Comparison of ENCODE assay signal across 17 cellular contexts in the genomic region with DNA sequence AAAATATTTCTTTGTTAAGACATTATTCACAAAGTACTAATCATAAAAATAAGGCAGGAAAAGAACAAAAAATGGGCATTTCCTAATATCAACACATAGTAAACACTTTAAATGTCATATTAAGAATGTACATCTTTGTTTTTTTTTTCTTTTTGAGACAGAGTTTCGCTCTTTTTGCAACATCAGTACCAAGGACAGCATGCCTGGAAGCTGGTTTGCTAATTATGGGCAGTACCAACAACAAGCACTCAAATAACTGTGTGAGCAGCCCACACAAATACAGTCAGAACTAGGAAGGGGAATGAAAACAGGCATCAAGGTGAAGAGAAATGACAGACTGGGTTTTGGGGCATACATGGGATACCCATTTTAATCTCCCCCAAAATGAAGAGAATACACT.
DNase-seq lines count a peak whose midpoint lies in the region; ATAC-seq, FAIRE-seq and TF ChIP-seq lines count a peak whose summit lies in the region.
"Had no signal": no experiment of that assay in that cellular context is flagged by ENCODE, and none has a peak within 500 bp of the region (broad histone marks: within the 10 kb centered on the region; RNA-seq: fewer than 3 reads in every experiment).

No MANE protein-coding gene starts in this region.

- no peak for TF ChIP-seq RAD21 in A549 (conservative IDR thresholded peaks at IDR 0.05 in 1 of 2, IDR thresholded peaks at IDR 0.05 in 1 of 2)

- H3K4me1 ChIP-seq in A549, result no peaks in the 10 kb centered on the region
- peaks cover 2% of the 10 kb centered on the region; the same call in 1 of the 2 replicates for H3K4me1 ChIP-seq in GM23338 (ENCODE audit: insufficient read depth)
- no peaks in the 10 kb centered on the region for H3K4me1 ChIP-seq in neural progenitor cell
- H3K4me1 ChIP-seq: BLaER1 treated with 17β-estradiol and CSF1 and Interleukin-3, amounts not matched to agents 10 nM and 100 nM had no signal

- H2AFZ ChIP-seq in GM23338 (no peak overlapping the region), neural progenitor cell (replicated peaks) (no peak overlapping the region)

- FAIRE-seq in A549 (lab: Jason Lieb, UNC), result no peak
- FAIRE-seq: GM12891, H1 had no signal

- H3K4me2 ChIP-seq in A549 (no peak overlapping the region), GM23338 (no peak overlapping the region), neural progenitor cell (no peak overlapping the region)
- H3K4me2 ChIP-seq: BLaER1 treated with 17β-estradiol and CSF1 and Interleukin-3, amounts not matched to agents 10 nM and 100 nM had no signal

- H3K79me2 ChIP-seq in GM23338 (replicated peaks; ENCODE audit: insufficient read depth) (no peaks in the 10 kb centered on the region), neural progenitor cell (ENCODE audit: low read depth) (no peaks in the 10 kb centered on the region)

- H3K4me3 ChIP-seq in A549 (no peak overlapping the region), GM23338 (no peak overlapping the region), neural progenitor cell (no peak overlapping the region)
- H3K4me3 ChIP-seq: BLaER1 treated with 17β-estradiol and CSF1 and Interleukin-3, amounts not matched to agents 10 nM and 100 nM had no signal

- WGBS in A549 (ENCODE audit: missing lambda C conversion rate), result 3% methylated on average over 1 of the region's 1 CpG

- H3K27ac ChIP-seq in A549 (no peak overlapping the region), GM23338 (ENCODE audit: low read depth) (no peak overlapping the region), neural progenitor cell (no peak overlapping the region)
- H3K27ac ChIP-seq: BLaER1 treated with 17β-estradiol and CSF1 and Interleukin-3, amounts not matched to agents 10 nM and 100 nM had no signal

- TF ChIP-seq CTCF in A549 (IDR thresholded peaks at IDR 0.05) (no peak), GM23338 (conservative IDR thresholded peaks at IDR 0.05; ENCODE audit: low read depth in 2 of 2) (no peak), WTC11 (IDR thresholded peaks at IDR 0.05) (no peak), neural progenitor cell (IDR thresholded peaks at IDR 0.05) (no peak)

- TF ChIP-seq POLR2A in A549 (IDR thresholded peaks at IDR 0.05; ENCODE audit: low read length), result no peak

- no peaks in the 10 kb centered on the region for H3K9me3 ChIP-seq in A549
- no peaks in the 10 kb centered on the region for H3K9me3 ChIP-seq in neural progenitor cell (ENCODE audit: low read depth)
- H3K9me3 ChIP-seq: BLaER1 treated with 17β-estradiol and CSF1 and Interleukin-3, amounts not matched to agents 10 nM and 100 nM had no signal

- H3K27me3 Mint-ChIP-seq in GM23338 (ENCODE audit: insufficient read depth, low read depth, poor library complexity) (no peaks in the 10 kb centered on the region), WTC11 (ENCODE audit: low read depth) (no peaks in the 10 kb centered on the region), neural progenitor cell (ENCODE audit: insufficient read depth, low read depth) (no peaks in the 10 kb centered on the region)
- H3K27me3 Mint-ChIP-seq: CD4-positive, CD25-positive, alpha-beta regulatory T cell had no signal

- no peak for DNase-seq in A549 (ENCODE audit: low read depth in 1 of 2, low spot score in 1 of 2)
- DNase-seq in GM23338 (ENCODE audit: low spot score), result no peak
- no peak for DNase-seq in WTC11 (ENCODE audit: low spot score)
- DNase-seq in neural progenitor cell (ENCODE audit: low spot score), result peak; percentile 13
- no peak for DNase-seq in activated T-cell treated with anti-CD3 and anti-CD28 coated beads, Interleukin-2, amount 50 U/mL, for 1 hour
- DNase-seq in 8988T, result no peak
- DNase-seq: ACHN; CD4-positive, CD25-positive, alpha-beta regulatory T cell; DMS 273 treated with DMSO at 0.1 percent for 48 hours; DMS79; HCEC 1CT; IMR-90; KG1 had no signal

- CTCF ChIA-PET in A549 (lab: Yijun Ruan, JAX), result no interaction called here
- CTCF ChIA-PET in WTC11 (lab: Charles Lee), result no interaction called here

- H3K4me1 Mint-ChIP-seq in GM23338, result peaks cover 11% of the 10 kb centered on the region; the same call in 2 of the 3 replicates
- H3K4me1 Mint-ChIP-seq in WTC11, result peaks cover 17% of the 10 kb centered on the region
- peaks cover 2% of the 10 kb centered on the region for H3K4me1 Mint-ChIP-seq in neural progenitor cell
- H3K4me1 Mint-ChIP-seq: CD4-positive, CD25-positive, alpha-beta regulatory T cell had no signal

- H3K27me3 ChIP-seq in GM23338 (ENCODE audit: insufficient read depth) (no peaks in the 10 kb centered on the region), neural progenitor cell (no peaks in the 10 kb centered on the region)
- H3K27me3 ChIP-seq: BLaER1 treated with 17β-estradiol and CSF1 and Interleukin-3, amounts not matched to agents 10 nM and 100 nM had no signal

- H3F3A ChIP-seq in GM23338 (replicated peaks; ENCODE audit: low read depth) (no peaks in the 10 kb centered on the region), neural progenitor cell (ENCODE audit: low read depth) (no peaks in the 10 kb centered on the region)

- ATAC-seq in A549 (no peak), GM23338 (no peak), WTC11 (peak; percentile 55; the same call in 1 of the 2 replicates), HG02870 (IDR thresholded peaks at IDR 0.05; ENCODE audit: unreplicated experiment) (no peak)

- no peaks in the 10 kb centered on the region for H3K36me3 ChIP-seq in GM23338 (ENCODE audit: insufficient read depth)
- no peaks in the 10 kb centered on the region for H3K36me3 ChIP-seq in neural progenitor cell
- H3K36me3 ChIP-seq: BLaER1 treated with 17β-estradiol and CSF1 and Interleukin-3, amounts not matched to agents 10 nM and 100 nM had no signal

- TF ChIP-seq EP300 in A549 (IDR thresholded peaks at IDR 0.05), result no peak

- H3K9ac ChIP-seq in neural progenitor cell, result no peak overlapping the region
- H3K9ac ChIP-seq: BLaER1 treated with 17β-estradiol and CSF1 and Interleukin-3, amounts not matched to agents 10 nM and 100 nM had no signal

- no peaks in the 10 kb centered on the region for H3K36me3 Mint-ChIP-seq in GM23338 (ENCODE audit: low read depth)
- H3K36me3 Mint-ChIP-seq in WTC11, result no peaks in the 10 kb centered on the region
- H3K36me3 Mint-ChIP-seq in neural progenitor cell, result no peaks in the 10 kb centered on the region
- H3K36me3 Mint-ChIP-seq: CD4-positive, CD25-positive, alpha-beta regulatory T cell had no signal

- H3K4me3 Mint-ChIP-seq in GM23338, result no peak overlapping the region
- H3K4me3 Mint-ChIP-seq in WTC11, result no peak overlapping the region
- no peak overlapping the region for H3K4me3 Mint-ChIP-seq in neural progenitor cell
- H3K4me3 Mint-ChIP-seq: CD4-positive, CD25-positive, alpha-beta regulatory T cell had no signal

- H3K9me3 Mint-ChIP-seq in GM23338 (no peaks in the 10 kb centered on the region), WTC11 (no peaks in the 10 kb centered on the region), neural progenitor cell (no peaks in the 10 kb centered on the region)

- H4K20me1 ChIP-seq in GM23338 (replicated peaks; ENCODE audit: insufficient read depth), result no peaks in the 10 kb centered on the region
- no peaks in the 10 kb centered on the region for H4K20me1 ChIP-seq in neural progenitor cell (ENCODE audit: low read depth)
- H4K20me1 ChIP-seq: BLaER1 treated with 17β-estradiol and CSF1 and Interleukin-3, amounts not matched to agents 10 nM and 100 nM had no signal

- no peak overlapping the region for H3K27ac Mint-ChIP-seq in GM23338
- H3K27ac Mint-ChIP-seq in WTC11, result no peak overlapping the region
- no peak overlapping the region for H3K27ac Mint-ChIP-seq in neural progenitor cell
- H3K27ac Mint-ChIP-seq: CD4-positive, CD25-positive, alpha-beta regulatory T cell had no signal

- H3K9me2 ChIP-seq in GM23338 (ENCODE audit: insufficient read depth), result no peaks in the 10 kb centered on the region

- POLR2A ChIA-PET in A549 (lab: Yijun Ruan, JAX) (no interaction called here), WTC11 (lab: Charles Lee) (no interaction called here)

TF ChIP-seq in A549, 52 proteins besides CTCF, POLR2A, EP300 and RAD21 (continues in another document):
- TF ChIP-seq FOSL2 (IDR thresholded peaks at IDR 0.05) (no peak), FOSL2 (CRISPR knock-in tag; IDR thresholded peaks at IDR 0.05) (no peak), ZSCAN20 (CRISPR knock-in tag; IDR thresholded peaks at IDR 0.05) (no peak)

TF ChIP-seq in GM23338, 12 proteins besides CTCF, POLR2A, EP300 and RAD21 (continues in another document):
- no peak for TF ChIP-seq CREB1 (CRISPR knock-in tag; IDR thresholded peaks at IDR 0.05; ENCODE audit: low read depth)

TF ChIP-seq in WTC11, 78 proteins besides CTCF, POLR2A, EP300 and RAD21 (continues in another document):
- TF ChIP-seq, protein P1, sequence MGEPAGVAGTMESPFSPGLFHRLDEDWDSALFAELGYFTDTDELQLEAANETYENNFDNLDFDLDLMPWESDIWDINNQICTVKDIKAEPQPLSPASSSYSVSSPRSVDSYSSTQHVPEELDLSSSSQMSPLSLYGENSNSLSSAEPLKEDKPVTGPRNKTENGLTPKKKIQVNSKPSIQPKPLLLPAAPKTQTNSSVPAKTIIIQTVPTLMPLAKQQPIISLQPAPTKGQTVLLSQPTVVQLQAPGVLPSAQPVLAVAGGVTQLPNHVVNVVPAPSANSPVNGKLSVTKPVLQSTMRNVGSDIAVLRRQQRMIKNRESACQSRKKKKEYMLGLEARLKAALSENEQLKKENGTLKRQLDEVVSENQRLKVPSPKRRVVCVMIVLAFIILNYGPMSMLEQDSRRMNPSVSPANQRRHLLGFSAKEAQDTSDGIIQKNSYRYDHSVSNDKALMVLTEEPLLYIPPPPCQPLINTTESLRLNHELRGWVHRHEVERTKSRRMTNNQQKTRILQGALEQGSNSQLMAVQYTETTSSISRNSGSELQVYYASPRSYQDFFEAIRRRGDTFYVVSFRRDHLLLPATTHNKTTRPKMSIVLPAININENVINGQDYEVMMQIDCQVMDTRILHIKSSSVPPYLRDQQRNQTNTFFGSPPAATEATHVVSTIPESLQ (CRISPR knock-in tag; IDR thresholded peaks at IDR 0.05), result no peak
- no peak for TF ChIP-seq ATF1 (CRISPR knock-in tag; IDR thresholded peaks at IDR 0.05)
- TF ChIP-seq, protein P2, sequence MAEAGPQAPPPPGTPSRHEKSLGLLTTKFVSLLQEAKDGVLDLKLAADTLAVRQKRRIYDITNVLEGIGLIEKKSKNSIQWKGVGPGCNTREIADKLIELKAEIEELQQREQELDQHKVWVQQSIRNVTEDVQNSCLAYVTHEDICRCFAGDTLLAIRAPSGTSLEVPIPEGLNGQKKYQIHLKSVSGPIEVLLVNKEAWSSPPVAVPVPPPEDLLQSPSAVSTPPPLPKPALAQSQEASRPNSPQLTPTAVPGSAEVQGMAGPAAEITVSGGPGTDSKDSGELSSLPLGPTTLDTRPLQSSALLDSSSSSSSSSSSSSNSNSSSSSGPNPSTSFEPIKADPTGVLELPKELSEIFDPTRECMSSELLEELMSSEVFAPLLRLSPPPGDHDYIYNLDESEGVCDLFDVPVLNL (CRISPR knock-in tag; IDR thresholded peaks at IDR 0.05; ENCODE audit: borderline replicate concordance, low read depth), result no peak
- no peak for TF ChIP-seq MLX (CRISPR knock-in tag; IDR thresholded peaks at IDR 0.05)
